Comparison of ENCODE assay signal across 11 cellular contexts in the genomic region with DNA sequence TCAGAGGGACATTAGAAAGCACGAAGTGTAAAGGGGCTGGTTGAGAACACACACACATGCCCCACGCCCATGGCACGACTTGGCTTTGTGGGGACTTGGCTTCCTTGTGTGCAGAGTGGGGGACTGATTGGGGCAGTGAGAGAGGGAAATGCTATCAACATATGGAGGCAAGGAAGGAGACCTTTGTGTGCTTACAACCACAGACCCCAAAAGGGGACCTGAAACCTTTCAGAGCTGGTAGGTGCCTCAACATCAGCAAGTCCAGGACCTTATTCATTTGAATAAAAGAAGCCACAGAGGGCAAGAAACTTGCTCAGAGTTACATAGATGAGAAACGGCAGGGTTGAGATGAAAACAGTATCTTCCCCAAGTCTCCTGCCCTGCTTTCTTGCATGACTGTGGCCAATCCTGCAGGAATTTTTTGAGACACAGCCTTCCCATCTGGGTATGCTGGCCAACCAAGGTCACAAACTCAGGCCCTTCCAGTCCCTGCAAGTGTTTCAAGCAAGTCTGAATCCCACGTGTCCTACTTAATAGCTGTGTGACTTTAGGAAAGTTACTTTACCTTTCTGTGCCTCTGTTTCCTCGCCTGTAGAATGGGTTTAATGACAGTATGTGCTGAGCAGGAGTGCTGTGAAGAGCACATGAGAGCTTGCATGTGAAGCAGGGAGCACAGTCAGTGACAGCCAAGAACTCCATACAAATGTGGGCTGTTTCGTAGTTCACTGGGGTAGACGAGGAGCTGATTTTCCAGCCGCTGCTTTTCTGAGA. TPM values are rescaled to one million over a fixed set of nuclear protein-coding genes. Genes with fewer than 3 reads are reported as not detected.
DNase-seq lines count a peak whose midpoint lies in the region; ATAC-seq and TF ChIP-seq lines count a peak whose summit lies in the region.
"Had no signal": no experiment of that assay in that cellular context is flagged by ENCODE, and none has a peak within 500 bp of the region (broad histone marks: within the 10 kb centered on the region; RNA-seq: fewer than 3 reads in every experiment).

No MANE protein-coding gene starts in this region.

- no peaks in the 10 kb centered on the region for H3K4me1 ChIP-seq in aorta (ENCODE audit: control insufficient read depth in 1 of 2, insufficient read depth in 2 of 2, low read length in 2 of 2)

- peaks cover 2% of the 10 kb centered on the region for H3K9me3 ChIP-seq in aorta (ENCODE audit: control insufficient read depth, low read length)

- H3K27ac ChIP-seq in aorta (ENCODE audit: low read depth in 1 of 2, low read length in 2 of 2) (no peak overlapping the region), substantia nigra (ENCODE audit: low read depth, low read length, poor library complexity, severe bottlenecking) (no peak overlapping the region)

- H3K36me3 ChIP-seq in aorta (ENCODE audit: control insufficient read depth in 1 of 2, insufficient read depth in 2 of 2, low read length in 1 of 2), result no peaks in the 10 kb centered on the region

- H3K4me3 ChIP-seq in GM12864 (ENCODE audit: low read depth, low read length) (no peak overlapping the region), aorta (ENCODE audit: low read length in 2 of 2) (no peak overlapping the region)

- intact Hi-C loops in aorta (cut with DNase I), result no loop called here

- peak; percentile 99 for ATAC-seq in GM19351 (IDR thresholded peaks at IDR 0.05; ENCODE audit: unreplicated experiment)
- peak; percentile 97 for ATAC-seq in HG02798 (IDR thresholded peaks at IDR 0.05; ENCODE audit: poor library complexity, unreplicated experiment)
- ATAC-seq in HG03521 (IDR thresholded peaks at IDR 0.05; ENCODE audit: unreplicated experiment), result peak; percentile 99
- ATAC-seq in aorta (ENCODE audit: low FRiP score), result no peak

- no peaks in the 10 kb centered on the region for H3K27me3 ChIP-seq in aorta (ENCODE audit: control insufficient read depth in 1 of 2, insufficient read depth in 2 of 2, low read length in 1 of 2)

- no peak for TF ChIP-seq CTCF in GM12864 (IDR thresholded peaks at IDR 0.05; ENCODE audit: low read depth, low read length, missing control alignments)

- DNase-seq in GM12864 (ENCODE audit: low read depth) (peak; percentile 96), aorta (no peak), NCI-H2171 (lab: John Stamatoyannopoulos, UW) (no peak), substantia nigra (lab: John Stamatoyannopoulos, UW) (no peak), HT-29 (ENCODE audit: low spot score) (no peak)
- DNase-seq: T1000 had no signal

- WGBS in aorta, 2 donors, result 74 to 77% methylated on average over 9 of the region's 9 CpGs

RNA-seq across cellular contexts. Expression of gene C16orf78, which starts 26.2 kb away (rescaled TPM):
- total RNA-seq in aorta, result not detected
- not detected for polyA plus RNA-seq in aorta
- not detected in 2 replicates for total RNA-seq in HT-29 (2014; rRNA removed; shearing (Covaris generic))
- total RNA-seq: bronchial epithelial cell, kidney epithelial cell had no signal
